22 cellular contexts compared by ENCODE assay signal in genomic region chr12:94095618-94096017, GRCh38.
"Had no signal": no experiment of that assay in that cellular context is flagged by ENCODE, and none has a peak within 500 bp of the region (broad histone marks: within the 10 kb centered on the region; RNA-seq: fewer than 3 reads in every experiment).

No MANE protein-coding gene starts in this region.

- H3K27ac ChIP-seq: KMS-11, SJSA1, SK-N-MC had no signal

- H3K9ac ChIP-seq: KMS-11 had no signal

- H3K9me3 ChIP-seq: SJSA1 had no signal

- H3K36me3 ChIP-seq: SJSA1 had no signal

- ATAC-seq: HepG2, K562 had no signal

- H3K4me3 ChIP-seq: K562, SJSA1, SK-N-MC had no signal

- H3K27me3 ChIP-seq: SJSA1 had no signal

- DNase-seq: Kasumi-1, MM.1S, NCI-H1092 treated with DMSO at 0.1 percent for 48 hours, NCI-H1436, NCI-H187, NCI-H2029, NCI-H2081 treated with DMSO at 0.1 percent for 48 hours, NCI-H2171, NCI-H226, NCI-H446, NCI-H510A, NCI-H524 treated with DMSO at 0.1 percent for 48 hours, NCI-H69, NCI-H774, Right ventricle myocardium superior, RPMI8226, SIG-M5 had no signal

- H3K4me2 ChIP-seq: KMS-11 had no signal
